ENCODE assay signal across 12 cellular contexts in genomic region chr9:137275203-137275936, GRCh38. TPM values are rescaled to one million over a fixed set of nuclear protein-coding genes. Genes with fewer than 3 reads are reported as not detected.
DNase-seq lines count a peak whose midpoint lies in the region; ATAC-seq and TF ChIP-seq lines count a peak whose summit lies in the region.
"Had no signal": no experiment of that assay in that cellular context is flagged by ENCODE, and none has a peak within 500 bp of the region (broad histone marks: within the 10 kb centered on the region; RNA-seq: fewer than 3 reads in every experiment).

No MANE protein-coding gene starts in this region.

- H3K27me3 Mint-ChIP-seq in IgD-negative memory B cell, result no peaks in the 10 kb centered on the region
- H3K27me3 Mint-ChIP-seq in dendritic cell treated with granulocyte-macrophage colony-stimulating factor and Interleukin-4, amounts not matched to agents 40 ng/mL and 50 ng/mL, for 4 days, result no peaks in the 10 kb centered on the region
- H3K27me3 Mint-ChIP-seq in activated T-cell treated with anti-CD3 and anti-CD28 coated beads, Interleukin-2, amount 50 U/mL, for 72 hours (ENCODE audit: low read depth), result no peaks in the 10 kb centered on the region

- H3K79me2 ChIP-seq in osteoblast (ENCODE audit: insufficient read depth, low read length), result peaks cover 18% of the 10 kb centered on the region

- no peak overlapping the region for H3K4me2 ChIP-seq in osteoblast (ENCODE audit: insufficient read depth, low read length)

- no peak overlapping the region for H2AFZ ChIP-seq in osteoblast (ENCODE audit: low read length)
- H2AFZ ChIP-seq: GM23248 had no signal

- no peak overlapping the region for H3K27ac ChIP-seq in osteoblast (ENCODE audit: low read depth, low read length)
- H3K27ac ChIP-seq in ascending aorta, result peak overlapping the region in 1 of 2 donors; percentile 81
- H3K27ac ChIP-seq: GM23248 had no signal

- H3K4me1 ChIP-seq in osteoblast (ENCODE audit: insufficient read depth, low read length), result peaks cover 16% of the 10 kb centered on the region
- peaks cover 4 to 21% of the 10 kb centered on the region in 2 donors for H3K4me1 ChIP-seq in ascending aorta

- TF ChIP-seq CTCF in osteoblast (IDR thresholded peaks at IDR 0.05; ENCODE audit: extremely low read depth, low read depth, low read length) (no peak), ascending aorta (IDR thresholded peaks at IDR 0.05) (no peak)

- H3K27me3 ChIP-seq in osteoblast (ENCODE audit: insufficient read depth, low read length), result no peaks in the 10 kb centered on the region
- H3K27me3 ChIP-seq in ascending aorta, result no peaks in the 10 kb centered on the region
- H3K27me3 ChIP-seq: Peyer's patch had no signal

- H3K27ac Mint-ChIP-seq in IgD-negative memory B cell, result peak overlapping the region; percentile 36 to 76 (median 74)
- peak overlapping the region; percentile 87 for H3K27ac Mint-ChIP-seq in dendritic cell treated with granulocyte-macrophage colony-stimulating factor and Interleukin-4, amounts not matched to agents 40 ng/mL and 50 ng/mL, for 4 days
- H3K27ac Mint-ChIP-seq in activated T-cell treated with anti-CD3 and anti-CD28 coated beads, Interleukin-2, amount 50 U/mL, for 72 hours, result no peak overlapping the region

- peaks cover 5 to 31% (median 23%) of the 10 kb centered on the region in 3 donors for H3K4me1 Mint-ChIP-seq in IgD-negative memory B cell
- H3K4me1 Mint-ChIP-seq in dendritic cell treated with granulocyte-macrophage colony-stimulating factor and Interleukin-4, amounts not matched to agents 40 ng/mL and 50 ng/mL, for 4 days (ENCODE audit: low read depth), result peaks cover 60% of the 10 kb centered on the region
- H3K4me1 Mint-ChIP-seq in activated T-cell treated with anti-CD3 and anti-CD28 coated beads, Interleukin-2, amount 50 U/mL, for 72 hours (ENCODE audit: low read depth), result peaks cover 21% of the 10 kb centered on the region

- H3K36me3 ChIP-seq in osteoblast (ENCODE audit: insufficient read depth, low read length) (peaks cover 22% of the 10 kb centered on the region), ascending aorta (peaks cover 28 to 41% of the 10 kb centered on the region in 2 donors)

- H3K9me3 Mint-ChIP-seq in IgD-negative memory B cell, result no peaks in the 10 kb centered on the region
- no peaks in the 10 kb centered on the region for H3K9me3 Mint-ChIP-seq in dendritic cell treated with granulocyte-macrophage colony-stimulating factor and Interleukin-4, amounts not matched to agents 40 ng/mL and 50 ng/mL, for 4 days
- no peaks in the 10 kb centered on the region for H3K9me3 Mint-ChIP-seq in activated T-cell treated with anti-CD3 and anti-CD28 coated beads, Interleukin-2, amount 50 U/mL, for 72 hours

- intact Hi-C loops in dendritic cell treated with granulocyte-macrophage colony-stimulating factor and Interleukin-4, amounts not matched to agents 40 ng/mL and 50 ng/mL, for 4 days (cut with micrococcal nuclease), result no loop called here
- intact Hi-C loops in ascending aorta (cut with DNase I), result no loop called here

- H3K36me3 Mint-ChIP-seq in IgD-negative memory B cell, result peaks cover 3% of the 10 kb centered on the region
- peaks cover 67% of the 10 kb centered on the region for H3K36me3 Mint-ChIP-seq in dendritic cell treated with granulocyte-macrophage colony-stimulating factor and Interleukin-4, amounts not matched to agents 40 ng/mL and 50 ng/mL, for 4 days (ENCODE audit: low read depth)
- H3K36me3 Mint-ChIP-seq in activated T-cell treated with anti-CD3 and anti-CD28 coated beads, Interleukin-2, amount 50 U/mL, for 72 hours (ENCODE audit: insufficient read depth in 2 of 2), result peaks cover 0 to 2% of the 10 kb centered on the region in 2 donors

- no peak overlapping the region for H3K4me3 ChIP-seq in osteoblast (ENCODE audit: insufficient read depth, low read length)
- no peak overlapping the region for H3K4me3 ChIP-seq in ascending aorta
- H3K4me3 ChIP-seq: GM23248, Peyer's patch had no signal

- H3K9me3 ChIP-seq in osteoblast (ENCODE audit: low read depth, low read length) (no peaks in the 10 kb centered on the region), ascending aorta (no peaks in the 10 kb centered on the region)
- H3K9me3 ChIP-seq: Peyer's patch had no signal

- H3K4me3 Mint-ChIP-seq in IgD-negative memory B cell, result peak overlapping the region; percentile 70 to 91 (median 82)
- H3K4me3 Mint-ChIP-seq in dendritic cell treated with granulocyte-macrophage colony-stimulating factor and Interleukin-4, amounts not matched to agents 40 ng/mL and 50 ng/mL, for 4 days, result peak overlapping the region; percentile 50
- H3K4me3 Mint-ChIP-seq in activated T-cell treated with anti-CD3 and anti-CD28 coated beads, Interleukin-2, amount 50 U/mL, for 72 hours, result no peak overlapping the region

- no peak for ATAC-seq in activated T-cell treated with anti-CD3 and anti-CD28 coated beads, Interleukin-2, amount 50 U/mL, for 72 hours (replicated peaks in 1 of 2)

- DNase-seq in Daoy (ENCODE audit: low read depth), result peak; percentile 16
- peak; percentile 83 for DNase-seq in osteoblast (ENCODE audit: insufficient read length, low spot score, missing footprints)
- DNase-seq in ascending aorta (ENCODE audit: low spot score in 2 of 2), result no peak
- no peak for DNase-seq in dermis blood vessel endothelial cell
- no peak for DNase-seq in activated T-cell treated with anti-CD3 and anti-CD28 coated beads, Interleukin-2, amount 50 U/mL, for 72 hours
- DNase-seq: GM23248, mesendoderm, NCI-H2227 treated with DMSO at 0.1 percent for 48 hours, retina had no signal

- H4K20me1 ChIP-seq in osteoblast (ENCODE audit: insufficient read depth, low read length), result peaks cover 4% of the 10 kb centered on the region

RNA-seq across cellular contexts. Expression of gene TOR4A, which starts 2.2 kb away (rescaled TPM):
- total RNA-seq in Daoy (2014; rRNA removed; shearing (Covaris generic)), result 13.4 and 18.7 TPM in 2 replicates
- 8.9 TPM for polyA plus RNA-seq in IgD-negative memory B cell
- 0.29 and 2.5 TPM in 2 replicates for total RNA-seq in osteoblast
- 38.3 TPM for total RNA-seq in ascending aorta
- 29.8 and 46.0 TPM in 2 replicates for total RNA-seq in dermis blood vessel endothelial cell
- total RNA-seq in activated T-cell treated with anti-CD3 and anti-CD28 coated beads, Interleukin-2, amount 50 U/mL, for 72 hours, result 1 to 10 TPM; 4.3 to 8.3 TPM

RNA-seq across cellular contexts. Expression of gene NELFB, which starts 20.2 kb away (rescaled TPM):
- total RNA-seq in Daoy (2014; rRNA removed; shearing (Covaris generic)), result 62.2 and 74.7 TPM in 2 replicates
- 34.2 TPM for polyA plus RNA-seq in IgD-negative memory B cell
- total RNA-seq in osteoblast, result 46.0 and 47.4 TPM in 2 replicates
- 71.7 TPM for total RNA-seq in ascending aorta
- total RNA-seq in dermis blood vessel endothelial cell, result 55.3 and 83.7 TPM in 2 replicates
- total RNA-seq in activated T-cell treated with anti-CD3 and anti-CD28 coated beads, Interleukin-2, amount 50 U/mL, for 72 hours, result 10 to 100 TPM; 53.1 to 56.6 TPM

RNA-seq across cellular contexts. Expression of gene STPG3, which starts 24.3 kb away (rescaled TPM):
- not detected in 2 replicates for total RNA-seq in Daoy (2014; rRNA removed; shearing (Covaris generic))
- polyA plus RNA-seq in IgD-negative memory B cell, result not detected
- total RNA-seq in osteoblast, result 0.36 TPM in 1 of 2 replicates, not detected in the other
- total RNA-seq in ascending aorta, result not detected
- 0.34 TPM in 1 of 2 replicates, not detected in the other for total RNA-seq in dermis blood vessel endothelial cell
- total RNA-seq in activated T-cell treated with anti-CD3 and anti-CD28 coated beads, Interleukin-2, amount 50 U/mL, for 72 hours, result under 1 TPM in 1 of 2 donors, not detected in 1; 0.63 TPM
- total RNA-seq: GM23248, Peyer's patch had no signal
- polyA plus RNA-seq: GM23248 had no signal

RNA-seq across cellular contexts. Expression of gene NRARP, which starts 26.7 kb away (rescaled TPM):
- total RNA-seq in Daoy (2014; rRNA removed; shearing (Covaris generic)), result 3.5 and 10.0 TPM in 2 replicates
- polyA plus RNA-seq in IgD-negative memory B cell, result not detected
- total RNA-seq in osteoblast (under 0.01 TPM in 2 replicates), ascending aorta (51.7 TPM), dermis blood vessel endothelial cell (64.3 and 82.2 TPM in 2 replicates)
- 1 to 10 TPM; 1.6 to 2.0 TPM for total RNA-seq in activated T-cell treated with anti-CD3 and anti-CD28 coated beads, Interleukin-2, amount 50 U/mL, for 72 hours
- polyA plus RNA-seq: GM23248 had no signal

RNA-seq across cellular contexts. Expression of gene TUBB4B, which starts 34.3 kb away (rescaled TPM):
- 294 and 321 TPM in 2 replicates for total RNA-seq in Daoy (2014; rRNA removed; shearing (Covaris generic))
- polyA plus RNA-seq in IgD-negative memory B cell, result 88.4 TPM
- total RNA-seq in osteoblast, result 67.7 and 74.0 TPM in 2 replicates
- 403 TPM for total RNA-seq in ascending aorta
- total RNA-seq in dermis blood vessel endothelial cell, result 128 and 305 TPM in 2 replicates
- 100 to 1,000 TPM; 122 to 128 TPM for total RNA-seq in activated T-cell treated with anti-CD3 and anti-CD28 coated beads, Interleukin-2, amount 50 U/mL, for 72 hours

Comparison
In these comparisons a context has a peak if more than half of its experiments do, and no peak if none do; other contexts are left out.
1. DNase-seq: peak in Daoy (single experiment) and osteoblast (single experiment); none in ascending aorta (0 of 2), dermis blood vessel endothelial cell (single experiment) and activated T-cell treated with anti-CD3 and anti-CD28 coated beads, Interleukin-2, amount 50 U/mL, for 72 hours (0 of 2).
2. H3K4me3 Mint-ChIP-seq: peak in IgD-negative memory B cell (4 of 4) and dendritic cell treated with granulocyte-macrophage colony-stimulating factor and Interleukin-4, amounts not matched to agents 40 ng/mL and 50 ng/mL, for 4 days (single experiment); none in activated T-cell treated with anti-CD3 and anti-CD28 coated beads, Interleukin-2, amount 50 U/mL, for 72 hours (0 of 2).